5 cellular contexts compared by ENCODE assay signal in genomic region chr7:2675256-2675764, GRCh38. TPM values are rescaled to one million over a fixed set of nuclear protein-coding genes. Genes with fewer than 3 reads are reported as not detected.
"Had no signal": no experiment of that assay in that cellular context is flagged by ENCODE, and none has a peak within 500 bp of the region (broad histone marks: within the 10 kb centered on the region; RNA-seq: fewer than 3 reads in every experiment).

No MANE protein-coding gene starts in this region.

- ATAC-seq: GM23338 had no signal

- H3K4me3 ChIP-seq: GM23338 had no signal

- DNase-seq: H9, HCEC 1CT, IMR-90 had no signal

RNA-seq across cellular contexts. Expression of gene AMZ1, which starts 12.7 kb away (rescaled TPM):
- total RNA-seq: HT-29 had no signal
